ENCODE assay signal across 14 cellular contexts in genomic region chr10:70054902-70055301, GRCh38. TPM values are rescaled to one million over a fixed set of nuclear protein-coding genes. Genes with fewer than 3 reads are reported as not detected.
DNase-seq lines count a peak whose midpoint lies in the region; ATAC-seq lines count a peak whose summit lies in the region.
"Had no signal": no experiment of that assay in that cellular context is flagged by ENCODE, and none has a peak within 500 bp of the region (broad histone marks: within the 10 kb centered on the region; RNA-seq: fewer than 3 reads in every experiment).

No MANE protein-coding gene starts in this region.

- peaks cover 0 to 6% (median 0%) of the 10 kb centered on the region in 7 donors for H3K9me3 Mint-ChIP-seq in CD4-positive, CD25-positive, alpha-beta regulatory T cell
- H3K9me3 Mint-ChIP-seq in CD8-positive, alpha-beta memory T cell = no peaks in the 10 kb centered on the region
- H3K9me3 Mint-ChIP-seq in activated T-helper 1 cell treated with anti-CD3 and anti-CD28 coated beads, Interleukin-12 subunit alpha, Interleukin-12 subunit beta, Interleukin-2, Interleukin-4 antibody, amounts not matched to agents 30 ng/mL and 10 ng/mL and 1 ng/mL, durations not matched to agents 14 hours and 24 hours and 36 hours = no peaks in the 10 kb centered on the region

- no peak for ATAC-seq in CD4-positive, CD25-positive, alpha-beta regulatory T cell (ENCODE audit: low read depth in 2 of 2)
- ATAC-seq: heart right ventricle had no signal

- H3K9me3 ChIP-seq in CD4-positive, CD25-positive, alpha-beta regulatory T cell (ENCODE audit: control insufficient read depth in 2 of 2, low read length in 2 of 2) = no peaks in the 10 kb centered on the region
- H3K9me3 ChIP-seq in CD8-positive, alpha-beta memory T cell (ENCODE audit: low read length) = no peaks in the 10 kb centered on the region
- H3K9me3 ChIP-seq: heart right ventricle, left ventricle myocardium inferior, neutrophil had no signal

- no peak overlapping the region for H3K4me3 ChIP-seq in CD4-positive, CD25-positive, alpha-beta regulatory T cell (ENCODE audit: low read depth, low read length)
- no peak overlapping the region for H3K4me3 ChIP-seq in CD8-positive, alpha-beta memory T cell (ENCODE audit: low read length)

- H3K27ac Mint-ChIP-seq in CD4-positive, CD25-positive, alpha-beta regulatory T cell = no peak overlapping the region
- no peak overlapping the region for H3K27ac Mint-ChIP-seq in CD8-positive, alpha-beta memory T cell
- no peak overlapping the region for H3K27ac Mint-ChIP-seq in activated T-helper 1 cell treated with anti-CD3 and anti-CD28 coated beads, Interleukin-12 subunit alpha, Interleukin-12 subunit beta, Interleukin-2, Interleukin-4 antibody, amounts not matched to agents 30 ng/mL and 10 ng/mL and 1 ng/mL, durations not matched to agents 14 hours and 24 hours and 36 hours

- peaks cover 7% of the 10 kb centered on the region for H3K4me1 ChIP-seq in CD4-positive, CD25-positive, alpha-beta regulatory T cell (ENCODE audit: control insufficient read depth, insufficient read depth, low read length, poor library complexity, severe bottlenecking)
- no peaks in the 10 kb centered on the region for H3K4me1 ChIP-seq in CD8-positive, alpha-beta memory T cell (ENCODE audit: insufficient read depth, low read length)

- peaks cover 0 to 8% (median 5%) of the 10 kb centered on the region in 4 donors for H3K4me1 Mint-ChIP-seq in CD4-positive, CD25-positive, alpha-beta regulatory T cell
- peaks cover 8 to 15% (median 13%) of the 10 kb centered on the region in 3 donors for H3K4me1 Mint-ChIP-seq in CD8-positive, alpha-beta memory T cell
- peaks cover 9% of the 10 kb centered on the region for H3K4me1 Mint-ChIP-seq in activated T-helper 1 cell treated with anti-CD3 and anti-CD28 coated beads, Interleukin-12 subunit alpha, Interleukin-12 subunit beta, Interleukin-2, Interleukin-4 antibody, amounts not matched to agents 30 ng/mL and 10 ng/mL and 1 ng/mL, durations not matched to agents 14 hours and 24 hours and 36 hours (ENCODE audit: low read depth)

- no peak overlapping the region for H3K27ac ChIP-seq in CD4-positive, CD25-positive, alpha-beta regulatory T cell (ENCODE audit: insufficient read depth, low read length, poor library complexity, severe bottlenecking)
- no peak overlapping the region for H3K27ac ChIP-seq in CD8-positive, alpha-beta memory T cell (ENCODE audit: low read depth, low read length)
- H3K27ac ChIP-seq: heart right ventricle, left ventricle myocardium inferior, neutrophil had no signal

- H3K4me3 Mint-ChIP-seq in CD4-positive, CD25-positive, alpha-beta regulatory T cell = peak overlapping the region in 3 of 4 donors; percentile 9 to 17 (median 12)
- peak overlapping the region in 6 of 7 donors; percentile 15 to 58 (median 39) for H3K4me3 Mint-ChIP-seq in CD8-positive, alpha-beta memory T cell
- peak overlapping the region; percentile 56 for H3K4me3 Mint-ChIP-seq in activated T-helper 1 cell treated with anti-CD3 and anti-CD28 coated beads, Interleukin-12 subunit alpha, Interleukin-12 subunit beta, Interleukin-2, Interleukin-4 antibody, amounts not matched to agents 30 ng/mL and 10 ng/mL and 1 ng/mL, durations not matched to agents 14 hours and 24 hours and 36 hours

- no peaks in the 10 kb centered on the region for H3K36me3 Mint-ChIP-seq in CD4-positive, CD25-positive, alpha-beta regulatory T cell
- no peaks in the 10 kb centered on the region for H3K36me3 Mint-ChIP-seq in CD8-positive, alpha-beta memory T cell
- H3K36me3 Mint-ChIP-seq in activated T-helper 1 cell treated with anti-CD3 and anti-CD28 coated beads, Interleukin-12 subunit alpha, Interleukin-12 subunit beta, Interleukin-2, Interleukin-4 antibody, amounts not matched to agents 30 ng/mL and 10 ng/mL and 1 ng/mL, durations not matched to agents 14 hours and 24 hours and 36 hours (ENCODE audit: low read depth) = peaks cover 1% of the 10 kb centered on the region

- peaks cover 67% of the 10 kb centered on the region for H3K27me3 Mint-ChIP-seq in CD4-positive, CD25-positive, alpha-beta regulatory T cell
- peaks cover 33 to 59% of the 10 kb centered on the region in 2 donors for H3K27me3 Mint-ChIP-seq in CD8-positive, alpha-beta memory T cell
- peaks cover 49% of the 10 kb centered on the region for H3K27me3 Mint-ChIP-seq in activated T-helper 1 cell treated with anti-CD3 and anti-CD28 coated beads, Interleukin-12 subunit alpha, Interleukin-12 subunit beta, Interleukin-2, Interleukin-4 antibody, amounts not matched to agents 30 ng/mL and 10 ng/mL and 1 ng/mL, durations not matched to agents 14 hours and 24 hours and 36 hours (ENCODE audit: insufficient read depth)

- DNase-seq in CD4-positive, CD25-positive, alpha-beta regulatory T cell = no peak
- no peak for DNase-seq in CD8-positive, alpha-beta memory T cell
- DNase-seq in activated T-helper 1 cell treated with anti-CD3 and anti-CD28 coated beads, Interleukin-12 subunit alpha, Interleukin-12 subunit beta, Interleukin-2, Interleukin-4 antibody, amounts not matched to agents 30 ng/mL and 10 ng/mL and 1 ng/mL, durations not matched to agents 14 hours and 24 hours and 36 hours (ENCODE audit: low spot score) = no peak
- DNase-seq in iPS-NIHi7 (ENCODE audit: extremely low spot score) (peak; percentile 35), NCI-H1105 treated with DMSO at 0.1 percent for 48 hours (lab: John Stamatoyannopoulos, UW) (no peak), hepatic stellate cell (ENCODE audit: low spot score) (no peak), C1 segment of cervical spinal cord (lab: John Stamatoyannopoulos, UW) (no peak)
- DNase-seq: activated effector memory CD4-positive, alpha-beta T cell treated with Interleukin-2 at 50 U/mL for 16 hours; caudate nucleus; heart right ventricle; left ventricle myocardium inferior; NCI-H510A; stimulated activated naive CD4-positive, alpha-beta T cell treated with Interleukin-2 at 50 U/mL for 16 hours had no signal

- intact Hi-C loops in activated T-helper 1 cell treated with anti-CD3 and anti-CD28 coated beads, Interleukin-12 subunit alpha, Interleukin-12 subunit beta, Interleukin-2, Interleukin-4 antibody, amounts not matched to agents 30 ng/mL and 10 ng/mL and 1 ng/mL, durations not matched to agents 14 hours and 24 hours and 36 hours (cut with micrococcal nuclease) = loop anchor here (5.0 kb wide), 1 partner anchor 483 kb away; the partner anchor contains the start of gene NEUROG3

- no peaks in the 10 kb centered on the region for H3K36me3 ChIP-seq in CD4-positive, CD25-positive, alpha-beta regulatory T cell (ENCODE audit: control insufficient read depth, insufficient read depth, low read length)
- no peaks in the 10 kb centered on the region for H3K36me3 ChIP-seq in CD8-positive, alpha-beta memory T cell (ENCODE audit: insufficient read depth, low read length)
- H3K36me3 ChIP-seq: heart right ventricle, left ventricle myocardium inferior, neutrophil had no signal

- POLR2A ChIA-PET in CD8-positive, alpha-beta memory T cell (lab: Charles Lee) = no interaction called here

- CTCF ChIA-PET in CD8-positive, alpha-beta memory T cell (lab: Charles Lee) = interaction anchor here (0.9 kb wide), 1 partner anchor 9 kb away, joined by 3 read pairs; no protein-coding TSS in a partner anchor

- H3K27me3 ChIP-seq in CD4-positive, CD25-positive, alpha-beta regulatory T cell (ENCODE audit: control insufficient read depth, insufficient read depth, low read length) = peaks cover 29% of the 10 kb centered on the region
- H3K27me3 ChIP-seq in CD8-positive, alpha-beta memory T cell (ENCODE audit: insufficient read depth, low read length, poor library complexity, severe bottlenecking) = peaks cover 19% of the 10 kb centered on the region

RNA-seq across cellular contexts. Expression of gene MACROH2A2, which starts 2.3 kb away (rescaled TPM):
- 2.4 TPM for total RNA-seq in CD4-positive, CD25-positive, alpha-beta regulatory T cell
- polyA plus RNA-seq in CD4-positive, CD25-positive, alpha-beta regulatory T cell = 1 to 10 TPM; 3.2 to 4.1 (median 3.5) TPM
- 1 to 10 TPM; 2.9 to 3.4 TPM for total RNA-seq in CD8-positive, alpha-beta memory T cell
- 4.3 TPM for polyA plus RNA-seq in CD8-positive, alpha-beta memory T cell
- 3.4 and 3.5 TPM in 2 replicates for total RNA-seq in activated T-helper 1 cell treated with anti-CD3 and anti-CD28 coated beads, Interleukin-12 subunit alpha, Interleukin-12 subunit beta, Interleukin-2, Interleukin-4 antibody, amounts not matched to agents 30 ng/mL and 10 ng/mL and 1 ng/mL, durations not matched to agents 14 hours and 24 hours and 36 hours
